ENCODE assay signal across 8 cellular contexts in the genomic region with DNA sequence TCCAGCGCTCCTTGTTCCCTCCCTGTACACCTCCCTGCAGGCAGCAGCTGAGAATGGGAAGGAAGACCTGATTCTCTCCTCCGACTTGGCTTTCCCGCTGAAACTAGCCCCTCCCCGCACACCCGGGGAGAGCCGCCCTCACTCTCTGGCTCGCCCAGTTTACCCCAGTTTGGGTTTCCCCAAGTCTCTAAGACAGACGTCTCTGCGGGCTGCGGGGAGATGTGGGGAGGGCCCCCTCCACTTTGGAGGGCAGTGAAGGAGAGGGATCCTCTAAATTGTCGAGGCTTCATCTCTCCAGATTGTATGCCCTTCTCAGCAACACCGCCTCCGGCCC. TPM values are rescaled to one million over a fixed set of nuclear protein-coding genes. Genes with fewer than 3 reads are reported as not detected.
A peak's percentile ranks its signal among the peaks of the same experiment; 100 is the strongest.
DNase-seq lines count a peak whose midpoint lies in the region; ATAC-seq, FAIRE-seq and TF ChIP-seq lines count a peak whose summit lies in the region.

No MANE protein-coding gene starts in this region.

- CTCF ChIA-PET in activated CD4-positive, alpha-beta memory T cell treated with anti-CD3 and anti-CD28 coated beads, Interleukin-2, amount 10 ng/mL, durations not matched to agents 7 days and 5 days (lab: Charles Lee), result interaction anchor here (0.6 kb wide), 1 partner anchor 8 kb away, joined by 3 read pairs; a partner anchor contains a TSS

- 0% methylated on average over 12 to 13 of the region's 13 CpGs for WGBS in pancreas, 2 donors

- intact Hi-C loops in pancreas (cut with DNase I), result no loop called here

- no peaks in the 10 kb centered on the region for H3K9me3 Mint-ChIP-seq in activated CD4-positive, alpha-beta memory T cell treated with anti-CD3 and anti-CD28 coated beads, Interleukin-2, amount 10 ng/mL, durations not matched to agents 7 days and 5 days

- peaks cover 24% of the 10 kb centered on the region for H3K4me1 Mint-ChIP-seq in activated CD4-positive, alpha-beta memory T cell treated with anti-CD3 and anti-CD28 coated beads, Interleukin-2, amount 10 ng/mL, durations not matched to agents 7 days and 5 days

- H3K27me3 ChIP-seq in pancreas, result no peaks in the 10 kb centered on the region

- peak overlapping the region; percentile 57 to 79 (median 63) for H3K4me3 ChIP-seq in pancreas

- no peaks in the 10 kb centered on the region for H3K9me3 ChIP-seq in pancreas

- no peak for TF ChIP-seq CTCF in pancreas (IDR thresholded peaks at IDR 0.05)

- H3K27ac ChIP-seq in epithelial cell of prostate (peak overlapping the region; percentile 99), pancreas (peak overlapping the region; percentile 78 to 97 (median 94))

- H3K4me1 ChIP-seq in pancreas, result peaks cover 10 to 20% (median 16%) of the 10 kb centered on the region in 3 donors

- ATAC-seq in pancreas (peak; percentile 40 to 59 (median 48)), HG02763 (IDR thresholded peaks at IDR 0.05; ENCODE audit: unreplicated experiment) (no peak)

- H3K36me3 Mint-ChIP-seq in activated CD4-positive, alpha-beta memory T cell treated with anti-CD3 and anti-CD28 coated beads, Interleukin-2, amount 10 ng/mL, durations not matched to agents 7 days and 5 days (ENCODE audit: low read depth), result no peaks in the 10 kb centered on the region

- H3K27me3 Mint-ChIP-seq in activated CD4-positive, alpha-beta memory T cell treated with anti-CD3 and anti-CD28 coated beads, Interleukin-2, amount 10 ng/mL, durations not matched to agents 7 days and 5 days, result peaks cover 17% of the 10 kb centered on the region

- DNase-seq in stimulated activated CD4-positive, alpha-beta T cell treated with anti-CD3 and anti-CD28 coated beads, Interleukin-12 subunit alpha, Interleukin-12 subunit beta, amount 100 ng/mL, for 24 hours (ENCODE audit: low read depth in 2 of 2), result peak; percentile 29 to 57
- DNase-seq in stimulated activated CD4-positive, alpha-beta T cell treated with anti-CD3 and anti-CD28 coated beads, Interleukin-12 subunit alpha, Interleukin-12 subunit beta, amount 100 ng/mL, for 4 hours, result no peak
- peak; percentile 40 for DNase-seq in activated CD4-positive, alpha-beta memory T cell treated with anti-CD3 and anti-CD28 coated beads, Interleukin-2, amount 10 ng/mL, durations not matched to agents 7 days and 5 days
- DNase-seq in epithelial cell of prostate (ENCODE audit: low read depth, low spot score) (no peak), pancreas (peak; percentile 62 to 83 (median 72)), GOT3 (lab: John Stamatoyannopoulos, UW) (no peak), dermis blood vessel endothelial cell (no peak)

- FAIRE-seq in pancreas (lab: Jason Lieb, UNC), result no peak

- POLR2A ChIA-PET in activated CD4-positive, alpha-beta memory T cell treated with anti-CD3 and anti-CD28 coated beads, Interleukin-2, amount 10 ng/mL, durations not matched to agents 7 days and 5 days (lab: Charles Lee), result no interaction called here

- peaks cover 0 to 14% (median 5%) of the 10 kb centered on the region in 3 donors for H3K36me3 ChIP-seq in pancreas

- no peak overlapping the region for H3K27ac Mint-ChIP-seq in activated CD4-positive, alpha-beta memory T cell treated with anti-CD3 and anti-CD28 coated beads, Interleukin-2, amount 10 ng/mL, durations not matched to agents 7 days and 5 days

- peak overlapping the region; percentile 32 for H3K4me3 Mint-ChIP-seq in activated CD4-positive, alpha-beta memory T cell treated with anti-CD3 and anti-CD28 coated beads, Interleukin-2, amount 10 ng/mL, durations not matched to agents 7 days and 5 days

RNA-seq across cellular contexts. Expression of a gene that starts 0.8 kb away (rescaled TPM):
- under 1 TPM; 0.30 to 0.40 TPM for total RNA-seq in activated CD4-positive, alpha-beta memory T cell treated with anti-CD3 and anti-CD28 coated beads, Interleukin-2, amount 10 ng/mL, durations not matched to agents 7 days and 5 days
- total RNA-seq in pancreas (10 to 100 TPM; 17.8 to 39.9 (median 26.5) TPM), dermis blood vessel endothelial cell (0.28 and 0.34 TPM in 2 replicates)
- polyA plus RNA-seq in pancreas, result 10 to 100 TPM; 50.4 to 64.4 TPM

RNA-seq across cellular contexts. Expression of a gene that starts 8.2 kb away (rescaled TPM):
- 10 to 100 TPM; 40.1 to 45.1 TPM for total RNA-seq in activated CD4-positive, alpha-beta memory T cell treated with anti-CD3 and anti-CD28 coated beads, Interleukin-2, amount 10 ng/mL, durations not matched to agents 7 days and 5 days
- total RNA-seq in pancreas (10 to 100 TPM; 17.0 to 26.5 (median 24.3) TPM), dermis blood vessel endothelial cell (13.4 and 18.5 TPM in 2 replicates)
- 10 to 100 TPM; 54.4 to 75.2 TPM for polyA plus RNA-seq in pancreas

RNA-seq across cellular contexts. Expression of a gene that starts 38.7 kb away (rescaled TPM):
- 1 to 10 TPM; 5.1 to 6.0 TPM for total RNA-seq in activated CD4-positive, alpha-beta memory T cell treated with anti-CD3 and anti-CD28 coated beads, Interleukin-2, amount 10 ng/mL, durations not matched to agents 7 days and 5 days
- 10 to 100 TPM; 38.7 to 78.9 (median 45.0) TPM for total RNA-seq in pancreas
- polyA plus RNA-seq in pancreas, result 10 to 100 TPM; 37.2 to 44.3 TPM
- total RNA-seq in dermis blood vessel endothelial cell, result 3.4 and 4.4 TPM in 2 replicates

RNA-seq across cellular contexts. Expression of a gene that starts 50.7 kb away (rescaled TPM):
- 10 to 100 TPM; 14.0 to 14.2 TPM for total RNA-seq in activated CD4-positive, alpha-beta memory T cell treated with anti-CD3 and anti-CD28 coated beads, Interleukin-2, amount 10 ng/mL, durations not matched to agents 7 days and 5 days
- total RNA-seq in pancreas, result 10 to 100 TPM; 19.4 to 33.4 (median 23.1) TPM
- 10 to 100 TPM; 34.7 to 46.3 TPM for polyA plus RNA-seq in pancreas
- total RNA-seq in dermis blood vessel endothelial cell, result 4.0 and 5.4 TPM in 2 replicates

Comparison
In these comparisons a context has a peak if more than half of its experiments do, and no peak if none do; other contexts are left out.
1. DNase-seq: peak in stimulated activated CD4-positive, alpha-beta T cell treated with anti-CD3 and anti-CD28 coated beads, Interleukin-12 subunit alpha, Interleukin-12 subunit beta, amount 100 ng/mL, for 24 hours (2 of 2), activated CD4-positive, alpha-beta memory T cell treated with anti-CD3 and anti-CD28 coated beads, Interleukin-2, amount 10 ng/mL, durations not matched to agents 7 days and 5 days (single experiment) and pancreas (6 of 6); none in stimulated activated CD4-positive, alpha-beta T cell treated with anti-CD3 and anti-CD28 coated beads, Interleukin-12 subunit alpha, Interleukin-12 subunit beta, amount 100 ng/mL, for 4 hours (single experiment), epithelial cell of prostate (single experiment), GOT3 (single experiment) and dermis blood vessel endothelial cell (single experiment).
2. RNA of a gene that starts 0.8 kb away (total RNA-seq): 17.8 to 39.9 TPM in pancreas; 0.30 to 0.40 TPM in activated CD4-positive, alpha-beta memory T cell treated with anti-CD3 and anti-CD28 coated beads, Interleukin-2, amount 10 ng/mL, durations not matched to agents 7 days and 5 days and 0.28 to 0.34 TPM in dermis blood vessel endothelial cell; every median in the first group is over 10 times any median in the second.